In genomic region chr17:42289863-42290165, GRCh38 we compare ENCODE assay signal across 9 cellular contexts. TPM values are rescaled to one million over a fixed set of nuclear protein-coding genes. Genes with fewer than 3 reads are reported as not detected.
A peak's percentile ranks its signal among the peaks of the same experiment; 100 is the strongest.
DNase-seq lines count a peak whose midpoint lies in the region; ATAC-seq and TF ChIP-seq lines count a peak whose summit lies in the region.
"Had no signal": no experiment of that assay in that cellular context is flagged by ENCODE, and none has a peak within 500 bp of the region (broad histone marks: within the 10 kb centered on the region; RNA-seq: fewer than 3 reads in every experiment).

No MANE protein-coding gene starts in this region.

- peaks cover 35% of the 10 kb centered on the region for H3K4me1 ChIP-seq in CD8-positive, alpha-beta T cell (ENCODE audit: insufficient read depth, low read length)
- peaks cover 7% of the 10 kb centered on the region for H3K4me1 ChIP-seq in colonic mucosa

- H3K9me3 Mint-ChIP-seq in CD8-positive, alpha-beta T cell, result no peaks in the 10 kb centered on the region

- peak in 4 of 7 experiments; percentile 21 to 49 (median 42) for DNase-seq in CD8-positive, alpha-beta T cell
- DNase-seq in activated CD4-positive, alpha-beta T cell treated with anti-CD3 and anti-CD28 coated beads for 48 hours, result peak; percentile 77
- DNase-seq in colonic mucosa, result no peak
- DNase-seq in stimulated activated CD4-positive, alpha-beta T cell treated with anti-CD3 and anti-CD28 coated beads, Interleukin-1b, Interleukin-23, amount 100 ng/mL, for 48 hours, result peak; percentile 72
- DNase-seq in H4 (ENCODE audit: low spot score), result no peak
- DNase-seq in NCI-H187 (lab: John Stamatoyannopoulos, UW), result no peak
- no peak for DNase-seq in NCI-H1048 (lab: John Stamatoyannopoulos, UW)
- DNase-seq: NCI-H2171 had no signal

- H3K4me3 Mint-ChIP-seq in CD8-positive, alpha-beta T cell, result peak overlapping the region; percentile 94

- no peaks in the 10 kb centered on the region for H3K9me3 ChIP-seq in CD8-positive, alpha-beta T cell (ENCODE audit: low read length)
- H3K9me3 ChIP-seq in colonic mucosa, result no peaks in the 10 kb centered on the region

- H3K27me3 Mint-ChIP-seq in CD8-positive, alpha-beta T cell (ENCODE audit: low read depth), result no peaks in the 10 kb centered on the region

- TF ChIP-seq CTCF in CD8-positive, alpha-beta T cell (IDR thresholded peaks at IDR 0.05), result no peak
- TF ChIP-seq CTCF in colonic mucosa (IDR thresholded peaks at IDR 0.05), result no peak

- peak overlapping the region in 1 of 2 donors; percentile 74 for H3K9ac ChIP-seq in colonic mucosa (ENCODE audit: low read depth in 2 of 2, low read length in 2 of 2)

- H3K4me1 Mint-ChIP-seq in CD8-positive, alpha-beta T cell (ENCODE audit: low read depth), result peaks cover 56% of the 10 kb centered on the region

- intact Hi-C loops in CD8-positive, alpha-beta T cell (cut with DNase I, micrococcal nuclease), result loop anchor here in 1 of 2 experiments (1.0 kb wide), 1 partner anchor 42 kb away; no protein-coding TSS in a partner anchor
- intact Hi-C loops in colonic mucosa (cut with DNase I), result no loop called here

- CTCF ChIA-PET in CD8-positive, alpha-beta T cell (lab: Charles Lee), result interaction anchor here (0.8 to 4.1 kb wide), 9 partner anchors 12 to 228 kb away, joined by 3 to 22 read pairs (median 4); no protein-coding TSS in a partner anchor

- peak overlapping the region; percentile 74 for H3K4me3 ChIP-seq in CD8-positive, alpha-beta T cell (ENCODE audit: low read depth, low read length)
- H3K4me3 ChIP-seq in colonic mucosa, result peak overlapping the region; percentile 57

- POLR2A ChIA-PET in CD8-positive, alpha-beta T cell (lab: Charles Lee), result interaction anchor here (0.7 to 5.5 kb wide), 10 partner anchors 11 to 119 kb away, joined by 3 to 61 read pairs (median 8); partner anchors contain the start of gene STAT3

- peaks cover 51% of the 10 kb centered on the region for H3K36me3 Mint-ChIP-seq in CD8-positive, alpha-beta T cell

- H3K27me3 ChIP-seq in CD8-positive, alpha-beta T cell (ENCODE audit: insufficient read depth, low read length), result no peaks in the 10 kb centered on the region
- H3K27me3 ChIP-seq in colonic mucosa, result no peaks in the 10 kb centered on the region

- ATAC-seq in CD8-positive, alpha-beta T cell, result no peak
- no peak for ATAC-seq in HG03039 (IDR thresholded peaks at IDR 0.05; ENCODE audit: unreplicated experiment)

- H3K27ac Mint-ChIP-seq in CD8-positive, alpha-beta T cell, result peak overlapping the region; percentile 93

- no peak overlapping the region for H3K27ac ChIP-seq in CD8-positive, alpha-beta T cell (ENCODE audit: low read depth, low read length)
- H3K27ac ChIP-seq in colonic mucosa, result no peak overlapping the region

- H3K36me3 ChIP-seq in CD8-positive, alpha-beta T cell (ENCODE audit: insufficient read depth, low read length), result no peaks in the 10 kb centered on the region
- no peaks in the 10 kb centered on the region for H3K36me3 ChIP-seq in colonic mucosa

RNA-seq across cellular contexts. Expression of gene STAT5A, which starts 1.5 kb away (rescaled TPM):
- 100 to 1,000 TPM; 300 to 319 TPM for total RNA-seq in CD8-positive, alpha-beta T cell
- 10 to 100 TPM; 22.0 to 22.4 TPM for total RNA-seq in colonic mucosa
- total RNA-seq in H4 (2014; rRNA removed; shearing (Covaris generic)), result 0.35 and 0.41 TPM in 2 replicates

RNA-seq across cellular contexts. Expression of gene STAT5B, which starts 13.6 kb away (rescaled TPM):
- total RNA-seq in CD8-positive, alpha-beta T cell, result 10 to 100 TPM; 85.2 to 85.5 TPM
- total RNA-seq in colonic mucosa, result 10 to 100 TPM; 29.3 to 38.4 TPM
- 13.7 and 25.0 TPM in 2 replicates for total RNA-seq in H4 (2014; rRNA removed; shearing (Covaris generic))

Comparison
In these comparisons a context has a peak if more than half of its experiments do, and no peak if none do; other contexts are left out.
1. DNase-seq: peak in CD8-positive, alpha-beta T cell (4 of 7), activated CD4-positive, alpha-beta T cell treated with anti-CD3 and anti-CD28 coated beads for 48 hours (single experiment) and stimulated activated CD4-positive, alpha-beta T cell treated with anti-CD3 and anti-CD28 coated beads, Interleukin-1b, Interleukin-23, amount 100 ng/mL, for 48 hours (single experiment); none in colonic mucosa (single experiment), H4 (single experiment), NCI-H187 (0 of 2) and NCI-H1048 (single experiment).
2. RNA of gene STAT5A, which starts 1.5 kb away (total RNA-seq): 300 to 319 TPM in CD8-positive, alpha-beta T cell and 22.0 to 22.4 TPM in colonic mucosa; 0.35 to 0.41 TPM in H4; every median in the first group is over 10 times any median in the second.